3 cellular contexts compared by ENCODE assay signal in genomic region chr22:19548427-19548826, GRCh38. TPM values are rescaled to one million over a fixed set of nuclear protein-coding genes. Genes with fewer than 3 reads are reported as not detected.
"Had no signal": no experiment of that assay in that cellular context is flagged by ENCODE, and none has a peak within 500 bp of the region (broad histone marks: within the 10 kb centered on the region; RNA-seq: fewer than 3 reads in every experiment).

No MANE protein-coding gene starts in this region.

RNA-seq across cellular contexts. Expression of gene CLDN5, which starts 24.2 kb away (rescaled TPM):
- total RNA-seq: M059J, SJSA1 had no signal
- polyA plus RNA-seq: SK-N-SH had no signal
